ENCODE assay signal across 1 cellular context in genomic region chr5:108728566-108729305, GRCh38.
A peak's percentile ranks its signal among the peaks of the same experiment; 100 is the strongest.
TF ChIP-seq lines count a peak whose summit lies in the region.

No MANE protein-coding gene starts in this region.

TF ChIP-seq in GM12878, 131 proteins besides CTCF, POLR2A, EP300 and RAD21 (continued from another document and continues in another):
- TF ChIP-seq, protein P1, sequence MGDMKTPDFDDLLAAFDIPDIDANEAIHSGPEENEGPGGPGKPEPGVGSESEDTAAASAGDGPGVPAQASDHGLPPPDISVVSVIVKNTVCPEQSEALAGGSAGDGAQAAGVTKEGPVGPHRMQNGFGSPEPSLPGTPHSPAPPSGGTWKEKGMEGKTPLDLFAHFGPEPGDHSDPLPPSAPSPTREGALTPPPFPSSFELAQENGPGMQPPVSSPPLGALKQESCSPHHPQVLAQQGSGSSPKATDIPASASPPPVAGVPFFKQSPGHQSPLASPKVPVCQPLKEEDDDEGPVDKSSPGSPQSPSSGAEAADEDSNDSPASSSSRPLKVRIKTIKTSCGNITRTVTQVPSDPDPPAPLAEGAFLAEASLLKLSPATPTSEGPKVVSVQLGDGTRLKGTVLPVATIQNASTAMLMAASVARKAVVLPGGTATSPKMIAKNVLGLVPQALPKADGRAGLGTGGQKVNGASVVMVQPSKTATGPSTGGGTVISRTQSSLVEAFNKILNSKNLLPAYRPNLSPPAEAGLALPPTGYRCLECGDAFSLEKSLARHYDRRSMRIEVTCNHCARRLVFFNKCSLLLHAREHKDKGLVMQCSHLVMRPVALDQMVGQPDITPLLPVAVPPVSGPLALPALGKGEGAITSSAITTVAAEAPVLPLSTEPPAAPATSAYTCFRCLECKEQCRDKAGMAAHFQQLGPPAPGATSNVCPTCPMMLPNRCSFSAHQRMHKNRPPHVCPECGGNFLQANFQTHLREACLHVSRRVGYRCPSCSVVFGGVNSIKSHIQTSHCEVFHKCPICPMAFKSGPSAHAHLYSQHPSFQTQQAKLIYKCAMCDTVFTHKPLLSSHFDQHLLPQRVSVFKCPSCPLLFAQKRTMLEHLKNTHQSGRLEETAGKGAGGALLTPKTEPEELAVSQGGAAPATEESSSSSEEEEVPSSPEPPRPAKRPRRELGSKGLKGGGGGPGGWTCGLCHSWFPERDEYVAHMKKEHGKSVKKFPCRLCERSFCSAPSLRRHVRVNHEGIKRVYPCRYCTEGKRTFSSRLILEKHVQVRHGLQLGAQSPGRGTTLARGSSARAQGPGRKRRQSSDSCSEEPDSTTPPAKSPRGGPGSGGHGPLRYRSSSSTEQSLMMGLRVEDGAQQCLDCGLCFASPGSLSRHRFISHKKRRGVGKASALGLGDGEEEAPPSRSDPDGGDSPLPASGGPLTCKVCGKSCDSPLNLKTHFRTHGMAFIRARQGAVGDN (IDR thresholded peaks at IDR 0.05): no peak
- TF ChIP-seq TCF12 (IDR thresholded peaks at IDR 0.05; ENCODE audit: low read depth, low read length) (no peak), MEF2A (IDR thresholded peaks at IDR 0.05; ENCODE audit: insufficient read depth, low read depth, low read length) (peak; percentile 55; the same call in 1 of the 2 replicates), STAT1 (conservative IDR thresholded peaks at IDR 0.05) (no peak), E4F1 (IDR thresholded peaks at IDR 0.05; ENCODE audit: borderline replicate concordance, partially characterized antibody) (no peak), BRCA1 (IDR thresholded peaks at IDR 0.05; ENCODE audit: low read depth, low read length) (no peak), BCL11A (IDR thresholded peaks at IDR 0.05; ENCODE audit: low read depth, low read length) (peak; percentile 28; the same call in 1 of the 2 replicates), NFYA (IDR thresholded peaks at IDR 0.05; ENCODE audit: borderline replicate concordance, low read depth, low read length) (no peak), USF1 (IDR thresholded peaks at IDR 0.05; ENCODE audit: borderline replicate concordance, extremely low read length, insufficient read depth, low read depth, low read length) (no peak), IKZF1 (conservative IDR thresholded peaks at IDR 0.05) (0 out of 2 replicates have a peak, but pooled peaks have one; percentile 8), KDM1A (IDR thresholded peaks at IDR 0.05; ENCODE audit: borderline replicate concordance) (no peak), CBX3 (IDR thresholded peaks at IDR 0.05; ENCODE audit: borderline replicate concordance, low read depth) (no peak), BACH1 (IDR thresholded peaks at IDR 0.05; ENCODE audit: borderline replicate concordance) (no peak), CREM (IDR thresholded peaks at IDR 0.05; ENCODE audit: low read depth) (peak; percentile 34; the same call in 1 of the 2 replicates), ZNF207 (IDR thresholded peaks at IDR 0.05; ENCODE audit: borderline replicate concordance) (no peak; the same call in 1 of the 2 replicates), ZNF274 (IDR thresholded peaks at IDR 0.05; ENCODE audit: insufficient read depth, insufficient read length) (no peak), NFIC (IDR thresholded peaks at IDR 0.05; ENCODE audit: low read depth, low read length) (peak; percentile 78), POU2F2 (IDR thresholded peaks at IDR 0.05; ENCODE audit: borderline replicate concordance, low read depth, low read length) (no peak), RELA (IDR thresholded peaks at IDR 0.05; ENCODE audit: borderline replicate concordance, partially characterized antibody) (no peak), CBFB (IDR thresholded peaks at IDR 0.05; ENCODE audit: low read depth) (peak; percentile 58; the same call in 1 of the 2 replicates), SKIL (IDR thresholded peaks at IDR 0.05; ENCODE audit: low read depth, poor library complexity, severe bottlenecking) (no peak), ZBTB40 (IDR thresholded peaks at IDR 0.05; ENCODE audit: borderline replicate concordance) (no peak), ZBED1 (IDR thresholded peaks at IDR 0.05; ENCODE audit: borderline replicate concordance) (peak; percentile 55; the same call in 1 of the 2 replicates), YBX1 (IDR thresholded peaks at IDR 0.05) (no peak), MLLT1 (IDR thresholded peaks at IDR 0.05) (peak; percentile 37; the same call in 1 of the 2 replicates), TCF3 (IDR thresholded peaks at IDR 0.05; ENCODE audit: borderline replicate concordance, insufficient read depth, low read depth, low read length) (no peak), CHD4 (IDR thresholded peaks at IDR 0.05) (no peak), GABPA (IDR thresholded peaks at IDR 0.05; ENCODE audit: low read depth) (peak; percentile 34; the same call in 1 of the 2 replicates), LARP7 (IDR thresholded peaks at IDR 0.05) (no peak), SREBF2 (IDR thresholded peaks at IDR 0.05; ENCODE audit: low read length) (no peak), TAF1 (IDR thresholded peaks at IDR 0.05; ENCODE audit: borderline replicate concordance, low read depth, low read length) (no peak), BCL3 (IDR thresholded peaks at IDR 0.05; ENCODE audit: borderline replicate concordance, insufficient read depth, low read depth, low read length, poor library complexity, severe bottlenecking) (peak; percentile 15), RBBP5 (conservative IDR thresholded peaks at IDR 0.05) (no peak)
- TF ChIP-seq, protein P2, sequence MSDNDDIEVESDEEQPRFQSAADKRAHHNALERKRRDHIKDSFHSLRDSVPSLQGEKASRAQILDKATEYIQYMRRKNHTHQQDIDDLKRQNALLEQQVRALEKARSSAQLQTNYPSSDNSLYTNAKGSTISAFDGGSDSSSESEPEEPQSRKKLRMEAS (IDR thresholded peaks at IDR 0.05; ENCODE audit: low read depth, low read length): no peak
- TF ChIP-seq, protein P3, sequence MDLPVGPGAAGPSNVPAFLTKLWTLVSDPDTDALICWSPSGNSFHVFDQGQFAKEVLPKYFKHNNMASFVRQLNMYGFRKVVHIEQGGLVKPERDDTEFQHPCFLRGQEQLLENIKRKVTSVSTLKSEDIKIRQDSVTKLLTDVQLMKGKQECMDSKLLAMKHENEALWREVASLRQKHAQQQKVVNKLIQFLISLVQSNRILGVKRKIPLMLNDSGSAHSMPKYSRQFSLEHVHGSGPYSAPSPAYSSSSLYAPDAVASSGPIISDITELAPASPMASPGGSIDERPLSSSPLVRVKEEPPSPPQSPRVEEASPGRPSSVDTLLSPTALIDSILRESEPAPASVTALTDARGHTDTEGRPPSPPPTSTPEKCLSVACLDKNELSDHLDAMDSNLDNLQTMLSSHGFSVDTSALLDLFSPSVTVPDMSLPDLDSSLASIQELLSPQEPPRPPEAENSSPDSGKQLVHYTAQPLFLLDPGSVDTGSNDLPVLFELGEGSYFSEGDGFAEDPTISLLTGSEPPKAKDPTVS (IDR thresholded peaks at IDR 0.05; ENCODE audit: low read depth, low read length): no peak
